ENCODE assay signal across 19 cellular contexts in genomic region chr12:88836156-88836555, GRCh38.
DNase-seq lines count a peak whose midpoint lies in the region; ATAC-seq and TF ChIP-seq lines count a peak whose summit lies in the region.
"Had no signal": no experiment of that assay in that cellular context is flagged by ENCODE, and none has a peak within 500 bp of the region (broad histone marks: within the 10 kb centered on the region; RNA-seq: fewer than 3 reads in every experiment).

No MANE protein-coding gene starts in this region.

- POLR2A ChIA-PET in HCT116 (lab: Charles Lee) = no interaction called here

- DNase-seq in AG10803 (ENCODE audit: low read depth) = peak; percentile 17
- DNase-seq in HCT116 (ENCODE audit: low read depth, low spot score) = no peak
- peak; percentile 28 for DNase-seq in astrocyte of the hippocampus (ENCODE audit: low read depth, low spot score)
- DNase-seq in iris pigment epithelial cell (ENCODE audit: low read depth) = peak; percentile 82
- no peak for DNase-seq in NCI-H2029 (lab: John Stamatoyannopoulos, UW)
- DNase-seq in NCI-H2029 treated with DMSO at 0.1 percent for 48 hours (lab: John Stamatoyannopoulos, UW) = no peak
- DNase-seq in left cardiac atrium = no peak
- DNase-seq in medulla oblongata (ENCODE audit: extremely low spot score) = no peak
- DNase-seq: AML-193, Calu3, GF-D8, Karpas-422, MV-4-11, NCI-H1417 treated with DMSO at 0.1 percent for 48 hours, NCI-H2081 treated with DMSO at 0.1 percent for 48 hours, NCI-H226, NCI-H526 treated with DMSO at 0.1 percent for 48 hours, Right ventricle myocardium superior, SK-N-SH had no signal

- RAD21 ChIA-PET in HCT116 (lab: Charles Lee; ENCODE audit: low non-redundant PET in 1 of 2, low total read pairs in 2 of 2, uncharacterized antibody in 2 of 2, unreplicated experiment in 2 of 2) = no interaction called here

- H3K79me2 ChIP-seq in HCT116 (ENCODE audit: insufficient read depth, low read length) = no peaks in the 10 kb centered on the region

- no peak overlapping the region for H3K27ac ChIP-seq in HCT116 (ENCODE audit: low read depth, low read length)

- intact Hi-C loops in HCT116 (cut with micrococcal nuclease) (no loop called here), left cardiac atrium (cut with DNase I) (no loop called here)

- no peak for TF ChIP-seq RAD21 in HCT116 (IDR thresholded peaks at IDR 0.05; ENCODE audit: low read depth)

- no TSS peak for BruUV-seq in HCT116 (replicated peaks; lab: Mats Ljungman, UMichigan)

- CTCF ChIA-PET in HCT116 (lab: Charles Lee) = no interaction called here

- H3K27me3 ChIP-seq in HCT116 (ENCODE audit: insufficient read depth, low read length) = no peaks in the 10 kb centered on the region

- H4K20me1 ChIP-seq in HCT116 (ENCODE audit: insufficient read depth) = no peaks in the 10 kb centered on the region

- H3K4me1 ChIP-seq in HCT116 (ENCODE audit: control insufficient read depth in 1 of 2, insufficient read depth in 2 of 2, low read length in 2 of 2) = peaks cover 0 to 23% of the 10 kb centered on the region in 2 experiments; a peak in 1 of 4 replicates

- peak overlapping the region; percentile 58 for H2AFZ ChIP-seq in HCT116 (ENCODE audit: low read depth, low read length, poor library complexity, severe bottlenecking)

- no peak overlapping the region for H3K4me2 ChIP-seq in HCT116 (ENCODE audit: low read length)
- H3K4me2 ChIP-seq: SK-N-SH had no signal

- peaks cover 4 to 24% of the 10 kb centered on the region in 2 experiments; a peak in 2 of 4 replicates for H3K9me3 ChIP-seq in HCT116 (ENCODE audit: control insufficient read depth in 1 of 2, insufficient read depth in 1 of 2, low read depth in 1 of 2, low read length in 2 of 2)
- H3K9me3 ChIP-seq: SK-N-SH had no signal

- no peak for ATAC-seq in HCT116
- ATAC-seq in left cardiac atrium = no peak

- no peak overlapping the region for H3K4me3 ChIP-seq in AG10803 (ENCODE audit: low read length)
- no peak overlapping the region for H3K4me3 ChIP-seq in HCT116 (replicated peaks in 1 of 2; ENCODE audit: low read depth in 1 of 2, low read length in 2 of 2)

- peaks cover 0 to 5% of the 10 kb centered on the region in 2 experiments; a peak in 1 of 4 replicates for H3K36me3 ChIP-seq in HCT116 (ENCODE audit: control insufficient read depth in 1 of 2, insufficient read depth in 2 of 2, low read length in 2 of 2)

- TF ChIP-seq CTCF in AG10803 (conservative IDR thresholded peaks at IDR 0.05; ENCODE audit: low read length) (no peak), HCT116 (IDR thresholded peaks at IDR 0.05 in 2 of 3, conservative IDR thresholded peaks at IDR 0.05 in 1 of 3; ENCODE audit: borderline replicate concordance in 1 of 3, insufficient read depth in 1 of 3, low read depth in 2 of 3, low read length in 2 of 3) (no peak)

- TF ChIP-seq POLR2A in HCT116 (IDR thresholded peaks at IDR 0.05; ENCODE audit: borderline replicate concordance, extremely low read depth, insufficient read depth, insufficient read length) = no peak

- no peak overlapping the region for H3K9ac ChIP-seq in HCT116 (ENCODE audit: low read length)
- H3K9ac ChIP-seq: SK-N-SH had no signal

- H3K9me2 ChIP-seq in HCT116 (ENCODE audit: insufficient read depth) = 0 out of 2 replicates have a peak, but pooled peaks cover 4% of the 10 kb centered on the region
- H3K9me2 ChIP-seq: SK-N-SH had no signal

TF ChIP-seq in HCT116, 20 proteins besides CTCF, POLR2A, EP300 and RAD21:
- TF ChIP-seq SRF (IDR thresholded peaks at IDR 0.05; ENCODE audit: low read depth) = no peak
- no peak for TF ChIP-seq ZFX (IDR thresholded peaks at IDR 0.05)
- no peak for TF ChIP-seq REST (IDR thresholded peaks at IDR 0.05; ENCODE audit: low read depth)
- TF ChIP-seq JUND (IDR thresholded peaks at IDR 0.05) = no peak
- TF ChIP-seq SP1 (IDR thresholded peaks at IDR 0.05; ENCODE audit: low read depth) = no peak
- no peak for TF ChIP-seq EZH2phosphoT487 (IDR thresholded peaks at IDR 0.05; ENCODE audit: borderline replicate concordance)
- TF ChIP-seq POLR2AphosphoS5 (IDR thresholded peaks at IDR 0.05; ENCODE audit: low read depth, low read length) = no peak
- no peak for TF ChIP-seq MAX (IDR thresholded peaks at IDR 0.05)
- TF ChIP-seq YY1 (IDR thresholded peaks at IDR 0.05; ENCODE audit: extremely low read depth, insufficient replicate concordance, low read depth, low read length) = no peak
- no peak for TF ChIP-seq CEBPB (IDR thresholded peaks at IDR 0.05; ENCODE audit: low read depth)
- TF ChIP-seq FOSL1 (IDR thresholded peaks at IDR 0.05; ENCODE audit: low read depth) = no peak
- no peak for TF ChIP-seq EGR1 (IDR thresholded peaks at IDR 0.05; ENCODE audit: low read depth)
- TF ChIP-seq SIN3A (IDR thresholded peaks at IDR 0.05; ENCODE audit: low read depth) = no peak
- no peak for TF ChIP-seq ZNF274 (IDR thresholded peaks at IDR 0.05; ENCODE audit: low read depth, low read length)
- TF ChIP-seq TCF7L2 (IDR thresholded peaks at IDR 0.05; ENCODE audit: borderline replicate concordance, extremely low read depth, insufficient read depth, insufficient read length) = no peak
- no peak for TF ChIP-seq CBX3 (IDR thresholded peaks at IDR 0.05; ENCODE audit: low read depth)
- no peak for TF ChIP-seq EZH2 (IDR thresholded peaks at IDR 0.05)
- TF ChIP-seq ATF3 (IDR thresholded peaks at IDR 0.05) = no peak

Comparison
In these comparisons a context has a peak if more than half of its experiments do, and no peak if none do; other contexts are left out.
1. DNase-seq: peak in AG10803 (single experiment), astrocyte of the hippocampus (single experiment) and iris pigment epithelial cell (single experiment); none in HCT116 (single experiment), NCI-H2029 (single experiment), NCI-H2029 treated with DMSO at 0.1 percent for 48 hours (single experiment), left cardiac atrium (single experiment) and medulla oblongata (single experiment).